Comparison of ENCODE assay signal across 8 cellular contexts in genomic region chr22:27133951-27134664, GRCh38.
A peak's percentile ranks its signal among the peaks of the same experiment; 100 is the strongest.
DNase-seq lines count a peak whose midpoint lies in the region; FAIRE-seq and TF ChIP-seq lines count a peak whose summit lies in the region.

No MANE protein-coding gene starts in this region.

- POLR2A ChIA-PET in PC-9 (lab: Charles Lee; ENCODE audit: unreplicated experiment) = no interaction called here

- H3K4me1 ChIP-seq in PC-9 (replicated peaks; ENCODE audit: insufficient read depth) (peaks cover 67% of the 10 kb centered on the region), skeletal muscle satellite cell (ENCODE audit: control insufficient read depth, insufficient read depth, low read length) (peaks cover 40% of the 10 kb centered on the region), HAP-1 (no peaks in the 10 kb centered on the region)

- in situ Hi-C loops in HAP-1 (cut with MboI; ENCODE audit: low sequenced_read_pairs) = no loop called here

- TF ChIP-seq CTCF in PC-9 (conservative IDR thresholded peaks at IDR 0.05) = no peak

- intact Hi-C loops in PC-9 (cut with micrococcal nuclease; ENCODE audit: unreplicated experiment) = no loop called here

- H3F3A ChIP-seq in PC-9 (ENCODE audit: insufficient read depth, low read depth) = peaks cover 37% of the 10 kb centered on the region

- no peaks in the 10 kb centered on the region for H3K27me3 ChIP-seq in PC-9 (ENCODE audit: insufficient read depth, low read depth)
- no peaks in the 10 kb centered on the region for H3K27me3 ChIP-seq in skeletal muscle satellite cell (ENCODE audit: control insufficient read depth, insufficient read depth, low read length)
- peaks cover 14% of the 10 kb centered on the region for H3K27me3 ChIP-seq in HAP-1 (ENCODE audit: low read depth)

- H3K27ac ChIP-seq in PC-9 (peak overlapping the region; percentile 85), epithelial cell of prostate (peak overlapping the region; percentile 62)

- H3K9me2 ChIP-seq in PC-9 (ENCODE audit: insufficient read depth) = no peaks in the 10 kb centered on the region

- H3K4me2 ChIP-seq in PC-9 (peak overlapping the region; percentile 81), skeletal muscle satellite cell (ENCODE audit: low read length) (peak overlapping the region; percentile 55)

- H3K36me3 ChIP-seq in PC-9 (ENCODE audit: low read depth) (no peaks in the 10 kb centered on the region), skeletal muscle satellite cell (ENCODE audit: insufficient read depth, low read length) (no peaks in the 10 kb centered on the region), HAP-1 (replicated peaks) (no peaks in the 10 kb centered on the region)

- peak overlapping the region; percentile 64; the same call in 1 of the 2 replicates for H2AFZ ChIP-seq in PC-9

- BruUV-seq in PC-9 (replicated peaks; lab: Mats Ljungman, UMichigan) = no TSS peak

- no peaks in the 10 kb centered on the region for H4K20me1 ChIP-seq in PC-9 (ENCODE audit: insufficient read depth)

- FAIRE-seq in GM18507 (lab: Jason Lieb, UNC) = no peak

- peak overlapping the region; percentile 34; the same call in 1 of the 2 replicates for H3K4me3 ChIP-seq in PC-9
- no peak overlapping the region for H3K4me3 ChIP-seq in skeletal muscle satellite cell (ENCODE audit: low read length)
- no peak overlapping the region for H3K4me3 ChIP-seq in HAP-1

- CTCF ChIA-PET in PC-9 (lab: Charles Lee) = no interaction called here

- H3K9me3 ChIP-seq in PC-9 (ENCODE audit: insufficient read depth, low read depth) (peaks cover 10% of the 10 kb centered on the region), skeletal muscle satellite cell (replicated peaks; ENCODE audit: low read length) (peaks cover 7% of the 10 kb centered on the region), HAP-1 (no peaks in the 10 kb centered on the region; the same call in 1 of the 2 replicates)

- H3K79me2 ChIP-seq in PC-9 (ENCODE audit: low read depth) = no peaks in the 10 kb centered on the region

- peak; percentile 11 for DNase-seq in GM18507 (ENCODE audit: extremely low spot score, insufficient read length, low read depth)
- peak; percentile 45 to 88 for DNase-seq in PC-9
- peak; percentile 70 for DNase-seq in epithelial cell of prostate (ENCODE audit: low read depth, low spot score)
- no peak for DNase-seq in HAP-1 (ENCODE audit: low spot score in 2 of 2)
- DNase-seq in iPS-NIHi11 (ENCODE audit: low spot score) = no peak
- no peak for DNase-seq in KG1 (lab: John Stamatoyannopoulos, UW)
- DNase-seq in HuH-7 (ENCODE audit: low spot score) = no peak

- H3K9ac ChIP-seq in skeletal muscle satellite cell (ENCODE audit: low read depth, low read length) = peak overlapping the region; percentile 65

Comparison
In these comparisons a context has a peak if more than half of its experiments do, and no peak if none do; other contexts are left out.
1. DNase-seq: peak in GM18507 (single experiment), PC-9 (2 of 2) and epithelial cell of prostate (single experiment); none in HAP-1 (0 of 2), iPS-NIHi11 (single experiment), KG1 (single experiment) and HuH-7 (single experiment).